Comparison of ENCODE assay signal across 18 cellular contexts in genomic region chr4:124953059-124953850, GRCh38.
DNase-seq lines count a peak whose midpoint lies in the region; ATAC-seq and TF ChIP-seq lines count a peak whose summit lies in the region.
"Had no signal": no experiment of that assay in that cellular context is flagged by ENCODE, and none has a peak within 500 bp of the region (broad histone marks: within the 10 kb centered on the region; RNA-seq: fewer than 3 reads in every experiment).

No MANE protein-coding gene starts in this region.

- H3K4me3 ChIP-seq in BJ (ENCODE audit: low read depth, low read length) (no peak overlapping the region), RWPE2 (ENCODE audit: severe bottlenecking) (no peak overlapping the region), epithelial cell of esophagus (ENCODE audit: low read length) (no peak overlapping the region)
- H3K4me3 ChIP-seq: gastroesophageal sphincter, testis had no signal

- H3K27ac Mint-ChIP-seq in mesothelial cell of epicardium: peak overlapping the region; percentile 37
- H3K27ac Mint-ChIP-seq: activated naive CD4-positive, alpha-beta T cell treated with anti-CD3 and anti-CD28 coated beads, Interleukin-2, amount 50 U/mL, for 24 hours had no signal

- peaks cover 9% of the 10 kb centered on the region for H3K36me3 Mint-ChIP-seq in mesothelial cell of epicardium
- H3K36me3 Mint-ChIP-seq: activated naive CD4-positive, alpha-beta T cell treated with anti-CD3 and anti-CD28 coated beads, Interleukin-2, amount 50 U/mL, for 24 hours had no signal

- no peak for TF ChIP-seq CTCF in BJ (IDR thresholded peaks at IDR 0.05; ENCODE audit: insufficient read depth, low read depth, low read length)
- TF ChIP-seq CTCF in RWPE2 (IDR thresholded peaks at IDR 0.05; ENCODE audit: poor library complexity, severe bottlenecking): no peak
- TF ChIP-seq CTCF in epithelial cell of esophagus (IDR thresholded peaks at IDR 0.05; ENCODE audit: insufficient read depth, low read depth, low read length, missing control alignments): no peak
- no peak for TF ChIP-seq CTCF in mesothelial cell of epicardium (IDR thresholded peaks at IDR 0.05; ENCODE audit: unreplicated experiment)

- peaks cover 24% of the 10 kb centered on the region for H3K4me1 ChIP-seq in RWPE2 (ENCODE audit: insufficient read depth, poor library complexity, severe bottlenecking)
- H3K4me1 ChIP-seq: testis had no signal

- peaks cover 7% of the 10 kb centered on the region for H3K9me3 Mint-ChIP-seq in mesothelial cell of epicardium

- POLR2A ChIA-PET in BJ (lab: Charles Lee): interaction anchor here (0.8 kb wide), 1 partner anchor 13 kb away, joined by 3 read pairs; no protein-coding TSS in a partner anchor

- no peak overlapping the region for H3K4me3 Mint-ChIP-seq in mesothelial cell of epicardium
- H3K4me3 Mint-ChIP-seq: activated naive CD4-positive, alpha-beta T cell treated with anti-CD3 and anti-CD28 coated beads, Interleukin-2, amount 50 U/mL, for 24 hours had no signal

- DNase-seq in BJ (ENCODE audit: low read depth): peak; percentile 35
- DNase-seq in RWPE2 (ENCODE audit: low spot score): no peak
- peak; percentile 79 for DNase-seq in epithelial cell of esophagus (ENCODE audit: low read depth)
- DNase-seq in mesothelial cell of epicardium (ENCODE audit: low spot score in 2 of 2, unreplicated experiment in 2 of 2): no peak
- no peak for DNase-seq in NCI-H345 (lab: John Stamatoyannopoulos, UW)
- no peak for DNase-seq in NCI-H2196 (lab: John Stamatoyannopoulos, UW; ENCODE audit: unreplicated experiment)
- DNase-seq in NCI-H2227 treated with DMSO at 0.1 percent for 48 hours (lab: John Stamatoyannopoulos, UW): no peak
- DNase-seq: activated CD4-positive, alpha-beta T cell treated with anti-CD3 and anti-CD28 coated beads for 1 hour; activated CD8-positive, alpha-beta memory T cell treated with anti-CD3 and anti-CD28 coated beads, Interleukin-2, amount 50 U/mL, for 48 hours; BE2C; DMS53; kidney; NCI-H1105; T-helper 1 cell; testis had no signal

- H3K4me1 Mint-ChIP-seq in mesothelial cell of epicardium: peaks cover 26% of the 10 kb centered on the region
- H3K4me1 Mint-ChIP-seq: activated naive CD4-positive, alpha-beta T cell treated with anti-CD3 and anti-CD28 coated beads, Interleukin-2, amount 50 U/mL, for 24 hours had no signal

- H3K36me3 ChIP-seq in BJ (ENCODE audit: control insufficient read depth, insufficient read depth, low read length): no peaks in the 10 kb centered on the region
- H3K36me3 ChIP-seq in RWPE2 (ENCODE audit: low read depth): no peaks in the 10 kb centered on the region
- H3K36me3 ChIP-seq: BE2C, gastroesophageal sphincter had no signal

- H3K27me3 ChIP-seq in BJ (ENCODE audit: control insufficient read depth, insufficient read depth, low read length) (no peaks in the 10 kb centered on the region), RWPE2 (ENCODE audit: insufficient read depth, poor library complexity, severe bottlenecking) (no peaks in the 10 kb centered on the region)
- H3K27me3 ChIP-seq: BE2C, gastroesophageal sphincter, testis had no signal

- H3K27ac ChIP-seq in RWPE2 (ENCODE audit: poor library complexity, severe bottlenecking): peak overlapping the region; percentile 76
- H3K27ac ChIP-seq: gastroesophageal sphincter, testis had no signal

- ATAC-seq in RWPE2 (ENCODE audit: low read depth): peak; percentile 90
- ATAC-seq in HG02973 (IDR thresholded peaks at IDR 0.05; ENCODE audit: unreplicated experiment): no peak
- ATAC-seq: gastroesophageal sphincter had no signal

- no peaks in the 10 kb centered on the region for H3K27me3 Mint-ChIP-seq in mesothelial cell of epicardium (ENCODE audit: low read depth)
- H3K27me3 Mint-ChIP-seq: activated naive CD4-positive, alpha-beta T cell treated with anti-CD3 and anti-CD28 coated beads, Interleukin-2, amount 50 U/mL, for 24 hours had no signal

- CTCF ChIA-PET in BJ (lab: Yijun Ruan, JAX): no interaction called here

- no peaks in the 10 kb centered on the region for H3K9me3 ChIP-seq in RWPE2 (ENCODE audit: severe bottlenecking)
- H3K9me3 ChIP-seq: BE2C, gastroesophageal sphincter, testis had no signal

Comparison
In these comparisons a context has a peak if more than half of its experiments do, and no peak if none do; other contexts are left out.
1. DNase-seq: peak in BJ (single experiment) and epithelial cell of esophagus (single experiment); none in RWPE2 (single experiment), mesothelial cell of epicardium (0 of 2), NCI-H345 (single experiment), NCI-H2196 (single experiment) and NCI-H2227 treated with DMSO at 0.1 percent for 48 hours (single experiment).